In the genomic region with DNA sequence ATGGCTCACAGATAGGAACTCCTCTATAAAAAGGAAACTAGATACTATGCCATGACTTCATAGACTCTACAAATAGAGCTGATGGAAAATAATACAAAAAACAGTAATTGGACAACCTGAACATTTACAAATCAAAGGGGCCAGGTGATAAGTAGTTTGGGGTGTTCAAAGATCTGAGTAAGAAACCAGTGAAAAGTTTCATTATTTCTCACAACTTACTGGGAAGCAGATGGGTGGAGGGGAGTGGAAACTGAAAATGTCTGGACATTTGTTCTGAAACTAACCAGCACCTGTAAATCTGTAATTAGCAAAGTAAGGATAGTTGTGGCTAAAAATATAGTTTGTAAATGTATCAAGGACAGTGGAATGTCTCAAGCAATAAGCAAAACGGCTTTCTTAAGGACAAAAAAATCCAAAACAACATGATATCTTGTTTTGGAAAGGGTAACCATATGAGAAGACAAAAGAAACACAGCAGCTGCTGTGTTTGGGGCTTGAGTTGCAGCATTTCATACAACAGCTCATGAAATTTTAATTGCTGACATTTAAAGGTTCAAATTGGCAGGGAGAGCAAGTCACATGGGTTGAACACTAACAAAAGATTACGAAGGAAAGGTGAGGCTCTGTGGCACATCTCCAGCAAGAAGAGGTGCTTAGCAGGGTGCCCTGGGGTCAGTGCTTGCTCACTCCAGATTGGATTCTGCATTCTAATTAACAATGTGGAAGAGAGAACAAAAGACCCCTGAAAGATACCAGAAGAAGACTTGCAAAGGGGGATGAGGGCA, we compare ENCODE assay signal across 11 cellular contexts. TPM values are rescaled to one million over a fixed set of nuclear protein-coding genes. Genes with fewer than 3 reads are reported as not detected.
DNase-seq lines count a peak whose midpoint lies in the region; ATAC-seq, FAIRE-seq and TF ChIP-seq lines count a peak whose summit lies in the region.
"Had no signal": no experiment of that assay in that cellular context is flagged by ENCODE, and none has a peak within 500 bp of the region (broad histone marks: within the 10 kb centered on the region; RNA-seq: fewer than 3 reads in every experiment).

No MANE protein-coding gene starts in this region.

- H3K36me3 ChIP-seq in left ventricle myocardium inferior (no peaks in the 10 kb centered on the region), bronchial epithelial cell (ENCODE audit: control insufficient read depth, insufficient read depth, low read length) (no peaks in the 10 kb centered on the region), spleen (no peaks in the 10 kb centered on the region)

- H3K27ac ChIP-seq in left ventricle myocardium inferior (replicated peaks) (no peak overlapping the region), spleen (no peak overlapping the region)

- H3K27me3 ChIP-seq in left ventricle myocardium inferior (ENCODE audit: low read depth) (no peaks in the 10 kb centered on the region), bronchial epithelial cell (ENCODE audit: control insufficient read depth, insufficient read depth, low read length) (no peaks in the 10 kb centered on the region), spleen (replicated peaks in 1 of 7) (no peaks in the 10 kb centered on the region)

- TF ChIP-seq CTCF in left ventricle myocardium inferior (IDR thresholded peaks at IDR 0.05; ENCODE audit: borderline replicate concordance) (no peak), bronchial epithelial cell (IDR thresholded peaks at IDR 0.05; ENCODE audit: insufficient read depth, low read length, severe bottlenecking) (no peak), spleen (IDR thresholded peaks at IDR 0.05 in 8 of 11, conservative IDR thresholded peaks at IDR 0.05 in 3 of 11) (no peak)

- H3K4me1 ChIP-seq in left ventricle myocardium inferior: peaks cover 11% of the 10 kb centered on the region
- H3K4me1 ChIP-seq in spleen: no peaks in the 10 kb centered on the region

- WGBS in spleen, 5 donors: 59 to 78% (median 70%) methylated on average over 2 of the region's 2 CpGs

- intact Hi-C loops in left ventricle myocardium superior (cut with micrococcal nuclease) (no loop called here), left ventricle myocardium inferior (cut with micrococcal nuclease) (no loop called here), spleen (cut with DNase I; ENCODE audit: low total_unique reads) (no loop called here)

- no peak for TF ChIP-seq POLR2A in spleen (IDR thresholded peaks at IDR 0.05)

- H3K9me3 ChIP-seq in left ventricle myocardium inferior (replicated peaks): no peaks in the 10 kb centered on the region
- H3K9me3 ChIP-seq in spleen: no peaks in the 10 kb centered on the region

- no peak for FAIRE-seq in bronchial epithelial cell (lab: Jason Lieb, UNC)

- H3K4me3 ChIP-seq in left ventricle myocardium inferior (no peak overlapping the region), bronchial epithelial cell (ENCODE audit: low read depth, low read length) (no peak overlapping the region), spleen (no peak overlapping the region)

- ATAC-seq in left ventricle myocardium superior: peak; percentile 49
- no peak for ATAC-seq in HG03439 (IDR thresholded peaks at IDR 0.05; ENCODE audit: unreplicated experiment)
- ATAC-seq in GM18517 (IDR thresholded peaks at IDR 0.05; ENCODE audit: unreplicated experiment): no peak
- ATAC-seq in GM18873 (IDR thresholded peaks at IDR 0.05; ENCODE audit: low FRiP score, unreplicated experiment): no peak
- ATAC-seq: activated CD4-positive, CD25-positive, alpha-beta regulatory T cell treated with anti-CD3 and anti-CD28 coated beads, Interleukin-2, amount 50 U/mL, for 24 hours; stimulated activated memory B cell treated with anti-CD40 and anti-IgM and Interleukin-4, amounts not matched to agents 10 μg/mL and 1 μg/mL and 100 μg/mL, for 72 hours had no signal

- no peak for DNase-seq in left ventricle myocardium superior
- DNase-seq in left ventricle myocardium inferior: no peak
- DNase-seq in NCI-H1105 (lab: John Stamatoyannopoulos, UW): peak; percentile 81
- DNase-seq in bronchial epithelial cell (ENCODE audit: low read depth): peak; percentile 34
- DNase-seq in spleen: no peak
- DNase-seq: NCI-H187 treated with DMSO at 0.1 percent for 48 hours had no signal

RNA-seq across cellular contexts. Expression of a gene that starts 26.7 kb away (rescaled TPM):
- total RNA-seq in left ventricle myocardium superior: 29.5 TPM
- total RNA-seq in left ventricle myocardium inferior: 47.4 TPM
- 37.8 and 162 TPM in 2 replicates for total RNA-seq in bronchial epithelial cell
- 1,000 to 10,000 TPM in 1 of 7 donors, 100 to 1,000 TPM in 6; 156 to 1,022 (median 509) TPM for total RNA-seq in spleen
- polyA plus RNA-seq in spleen: 10 to 100 TPM in 2 of 3 donors, 1 to 10 TPM in 1; 8.4 to 18.4 (median 17.2) TPM

Comparison
In these comparisons a context has a peak if more than half of its experiments do, and no peak if none do; other contexts are left out.
1. DNase-seq: peak in NCI-H1105 (single experiment) and bronchial epithelial cell (single experiment); none in left ventricle myocardium superior (single experiment), left ventricle myocardium inferior (single experiment) and spleen (single experiment).